ENCODE assay signal across 11 cellular contexts in genomic region chr9:84123648-84124406, GRCh38.
DNase-seq lines count a peak whose midpoint lies in the region; ATAC-seq, FAIRE-seq and TF ChIP-seq lines count a peak whose summit lies in the region.
"Had no signal": no experiment of that assay in that cellular context is flagged by ENCODE, and none has a peak within 500 bp of the region (broad histone marks: within the 10 kb centered on the region; RNA-seq: fewer than 3 reads in every experiment).

No MANE protein-coding gene starts in this region.

- H3K27ac ChIP-seq in K562 (ENCODE audit: extremely low read depth, low read depth, low read length) (peak overlapping the region; percentile 56; the same call in 1 of the 3 replicates), GM23338 (ENCODE audit: low read depth) (no peak overlapping the region)
- H3K27ac ChIP-seq: breast epithelium had no signal

- intact Hi-C loops in K562 (cut with micrococcal nuclease), result no loop called here

- CTCF ChIA-PET in K562 (lab: Yijun Ruan, JAX; ENCODE audit: low intra/inter-chr PET ratio), result no interaction called here

- TF ChIP-seq POLR2A in K562 (conservative IDR thresholded peaks at IDR 0.05), result no peak

- peak overlapping the region; percentile 10; the same call in 1 of the 2 replicates for H3K4me2 ChIP-seq in K562 (ENCODE audit: insufficient read depth, low read length)
- no peak overlapping the region for H3K4me2 ChIP-seq in GM23338

- no peak for TF ChIP-seq EP300 in K562 (IDR thresholded peaks at IDR 0.05; ENCODE audit: low read length)

- no peaks in the 10 kb centered on the region for H3K9me1 ChIP-seq in K562 (ENCODE audit: control insufficient read depth, insufficient read depth, low read length)

- no peaks in the 10 kb centered on the region for H3K36me3 Mint-ChIP-seq in GM23338 (ENCODE audit: low read depth)

- peaks cover 2% of the 10 kb centered on the region for H3K27me3 Mint-ChIP-seq in GM23338 (ENCODE audit: insufficient read depth, low read depth, poor library complexity)

- H2AFZ ChIP-seq in K562 (ENCODE audit: low read depth, low read length) (peak overlapping the region; percentile 68; the same call in 1 of the 2 replicates), GM23338 (no peak overlapping the region)

- no peaks in the 10 kb centered on the region; the same call in 1 of the 2 replicates for H3K9me2 ChIP-seq in GM23338 (ENCODE audit: insufficient read depth)

- peaks cover 3% of the 10 kb centered on the region; the same call in 1 of the 3 replicates for H3K4me1 Mint-ChIP-seq in GM23338
- H3K4me1 Mint-ChIP-seq: naive thymus-derived CD4-positive, alpha-beta T cell had no signal

- no peaks in the 10 kb centered on the region for H3K36me3 ChIP-seq in K562 (ENCODE audit: control insufficient read depth, insufficient read depth, low read length)
- H3K36me3 ChIP-seq in GM23338 (ENCODE audit: insufficient read depth), result no peaks in the 10 kb centered on the region
- H3K36me3 ChIP-seq: breast epithelium had no signal

- BruUV-seq in K562 (replicated peaks; lab: Mats Ljungman, UMichigan), result no TSS peak

- no peaks in the 10 kb centered on the region for H3F3A ChIP-seq in GM23338 (replicated peaks; ENCODE audit: low read depth)

- no peak for TF ChIP-seq RAD21 in K562 (CRISPR knock-in tag; conservative IDR thresholded peaks at IDR 0.05 in 1 of 2, IDR thresholded peaks at IDR 0.05 in 1 of 2)

- 7% methylated on average over 3 of the region's 3 CpGs for WGBS in K562 (ENCODE audit: insufficient coverage, low coverage, missing lambda C conversion rate)

- POLR2A ChIA-PET in K562 (lab: Yijun Ruan, JAX), result no interaction called here

- no peaks in the 10 kb centered on the region for H3K27me3 ChIP-seq in K562 (ENCODE audit: control insufficient read depth in 2 of 2, insufficient read depth in 2 of 2, low read length in 2 of 2)
- no peaks in the 10 kb centered on the region for H3K27me3 ChIP-seq in GM23338 (ENCODE audit: insufficient read depth)
- H3K27me3 ChIP-seq: breast epithelium had no signal

- H3K4me1 ChIP-seq in K562 (replicated peaks in 1 of 2; ENCODE audit: control insufficient read depth in 2 of 2, insufficient read depth in 2 of 2, low read length in 2 of 2), result peaks cover 0 to 14% of the 10 kb centered on the region in 2 experiments; a peak in 3 of 5 replicates
- H3K4me1 ChIP-seq in GM23338 (ENCODE audit: insufficient read depth), result no peaks in the 10 kb centered on the region
- H3K4me1 ChIP-seq: breast epithelium had no signal

- no peak overlapping the region for H3K27ac Mint-ChIP-seq in GM23338
- H3K27ac Mint-ChIP-seq: naive thymus-derived CD4-positive, alpha-beta T cell had no signal

- in situ Hi-C loops in K562 (cut with MboI), result no loop called here

- DNase-seq in K562 (ENCODE audit: extremely low read depth in 1 of 4, low spot score in 3 of 4), result peak in 2 of 4 experiments; percentile 22 to 41
- DNase-seq in NCI-H774 (lab: John Stamatoyannopoulos, UW), result no peak
- no peak for DNase-seq in GM23338 (ENCODE audit: low spot score)
- no peak for DNase-seq in activated effector memory CD4-positive, alpha-beta T cell treated with anti-CD3 and anti-CD28 coated beads, Interleukin-2, amount 50 U/mL, for 16 hours
- DNase-seq in urothelium cell line (ENCODE audit: low spot score), result no peak
- DNase-seq: KBM-7; naive thymus-derived CD4-positive, alpha-beta T cell had no signal

- TF ChIP-seq CTCF in K562 (IDR thresholded peaks at IDR 0.05 in 2 of 3, conservative IDR thresholded peaks at IDR 0.05 in 1 of 3; ENCODE audit: insufficient read depth in 2 of 3, low read depth in 1 of 3, low read length in 3 of 3) (no peak), GM23338 (conservative IDR thresholded peaks at IDR 0.05; ENCODE audit: low read depth in 2 of 2) (no peak)

- ATAC-seq in GM18868 (IDR thresholded peaks at IDR 0.05; ENCODE audit: unreplicated experiment) (peak; percentile 95), GM21526 (IDR thresholded peaks at IDR 0.05; ENCODE audit: low FRiP score, unreplicated experiment) (peak; percentile 98), HG03097 (IDR thresholded peaks at IDR 0.05; ENCODE audit: low FRiP score, unreplicated experiment) (peak; percentile 84), K562 (peak; percentile 82), GM23338 (no peak)
- ATAC-seq: naive thymus-derived CD4-positive, alpha-beta T cell had no signal

- H3K9me3 Mint-ChIP-seq in GM23338, result no peaks in the 10 kb centered on the region

- H3K4me3 ChIP-seq in K562 (no peak overlapping the region), GM23338 (no peak overlapping the region)
- H3K4me3 ChIP-seq: breast epithelium had no signal

- no peak overlapping the region for H3K4me3 Mint-ChIP-seq in GM23338
- H3K4me3 Mint-ChIP-seq: naive thymus-derived CD4-positive, alpha-beta T cell had no signal

- H3K9me3 ChIP-seq in K562 (replicated peaks; ENCODE audit: control insufficient read depth, insufficient read depth, low read depth, low read length), result no peaks in the 10 kb centered on the region
- H3K9me3 ChIP-seq: breast epithelium had no signal

- H3K79me2 ChIP-seq in K562 (ENCODE audit: control insufficient read depth, insufficient read depth, low read length) (no peaks in the 10 kb centered on the region), GM23338 (replicated peaks; ENCODE audit: insufficient read depth) (no peaks in the 10 kb centered on the region)

- H4K20me1 ChIP-seq in K562 (replicated peaks; ENCODE audit: control insufficient read depth, insufficient read depth, low read length), result no peaks in the 10 kb centered on the region
- no peaks in the 10 kb centered on the region for H4K20me1 ChIP-seq in GM23338 (replicated peaks; ENCODE audit: insufficient read depth)

- H3K9ac ChIP-seq in K562 (ENCODE audit: insufficient read depth in 1 of 2, low read depth in 2 of 2, low read length in 2 of 2), result no peak overlapping the region

- FAIRE-seq in K562 (lab: Jason Lieb, UNC) (no peak), urothelium cell line (lab: Jason Lieb, UNC) (no peak)

TF ChIP-seq in K562, 482 proteins besides CTCF, POLR2A, EP300 and RAD21:
- TF ChIP-seq ESRRA (IDR thresholded peaks at IDR 0.05; ENCODE audit: borderline replicate concordance, low read depth), result peak; percentile 46; the same call in 1 of the 2 replicates
- TF ChIP-seq CBFA2T3 (IDR thresholded peaks at IDR 0.05), result peak; percentile 51; the same call in 1 of the 2 replicates
- TF ChIP-seq CBFA2T2 (conservative IDR thresholded peaks at IDR 0.05), result 0 out of 2 replicates have a peak, but pooled peaks have one; percentile 12
- TF ChIP-seq BRCA1 (IDR thresholded peaks at IDR 0.05), result no peak
- TF ChIP-seq BRCA1 (CRISPR knock-in tag; IDR thresholded peaks at IDR 0.05), result no peak
- 0 out of 2 replicates have a peak, but pooled peaks have one; percentile 47 for TF ChIP-seq DPF2 (IDR thresholded peaks at IDR 0.05)
- TF ChIP-seq KLF10 (CRISPR knock-in tag; IDR thresholded peaks at IDR 0.05), result no peak
- no peak for TF ChIP-seq ZBTB8A (IDR thresholded peaks at IDR 0.05; ENCODE audit: partially characterized antibody)

TF ChIP-seq in GM23338, 12 proteins besides CTCF, POLR2A, EP300 and RAD21 (continues in another document):
- no peak for TF ChIP-seq CREB1 (CRISPR knock-in tag; IDR thresholded peaks at IDR 0.05; ENCODE audit: low read depth)
